In genomic region chr3:65678480-65678879, GRCh38 we compare ENCODE assay signal across 18 cellular contexts.
DNase-seq lines count a peak whose midpoint lies in the region; ATAC-seq, FAIRE-seq and TF ChIP-seq lines count a peak whose summit lies in the region.
"Had no signal": no experiment of that assay in that cellular context is flagged by ENCODE, and none has a peak within 500 bp of the region (broad histone marks: within the 10 kb centered on the region; RNA-seq: fewer than 3 reads in every experiment).

No MANE protein-coding gene starts in this region.

- TF ChIP-seq RAD21 in K562 (CRISPR knock-in tag; conservative IDR thresholded peaks at IDR 0.05 in 1 of 2, IDR thresholded peaks at IDR 0.05 in 1 of 2): no peak

- H2AFZ ChIP-seq in K562 (ENCODE audit: low read depth, low read length) (peak overlapping the region; percentile 44), neuronal stem cell (ENCODE audit: low read length) (no peak overlapping the region)
- H2AFZ ChIP-seq: GM23338 had no signal

- peaks cover 4% of the 10 kb centered on the region for H3K27me3 Mint-ChIP-seq in HFFc6 (ENCODE audit: insufficient read depth)
- H3K27me3 Mint-ChIP-seq: CD8-positive, alpha-beta memory T cell; IgD-negative memory B cell had no signal

- CTCF ChIA-PET in K562 (lab: Yijun Ruan, JAX; ENCODE audit: low intra/inter-chr PET ratio): no interaction called here

- intact Hi-C loops in K562 (cut with micrococcal nuclease): loop anchor here (5.0 to 10.0 kb wide), 2 partner anchors 54 to 114 kb away; no protein-coding TSS in a partner anchor

- no TSS peak for BruUV-seq in K562 (replicated peaks; lab: Mats Ljungman, UMichigan)

- DNase-seq in G401 (ENCODE audit: low spot score) (peak; percentile 24), K562 (ENCODE audit: extremely low read depth in 1 of 4, low spot score in 3 of 4) (no peak), kidney tubule cell (ENCODE audit: low spot score) (peak; percentile 28), neuronal stem cell (ENCODE audit: low spot score) (no peak), HFFc6 (no peak)
- DNase-seq: 8988T; AML-193; Caco-2; CD8-positive, alpha-beta memory T cell; DND-41; GF-D8; H7 had no signal

- H3K4me1 ChIP-seq in K562 (replicated peaks in 1 of 2; ENCODE audit: control insufficient read depth in 2 of 2, insufficient read depth in 2 of 2, low read length in 2 of 2): peaks cover 0 to under 1% of the 10 kb centered on the region in 2 experiments; a peak in 1 of 5 replicates
- H3K4me1 ChIP-seq in neuronal stem cell (ENCODE audit: control insufficient read depth in 2 of 2, insufficient read depth in 1 of 2, low read depth in 1 of 2, low read length in 2 of 2): peaks cover 12 to 41% of the 10 kb centered on the region in 2 donors
- H3K4me1 ChIP-seq: Caco-2 had no signal

- ATAC-seq in K562 (no peak), GM18511 (IDR thresholded peaks at IDR 0.05; ENCODE audit: unreplicated experiment) (no peak), GM18498 (IDR thresholded peaks at IDR 0.05; ENCODE audit: unreplicated experiment) (no peak)
- ATAC-seq: GM23338 had no signal

- no peaks in the 10 kb centered on the region for H3K36me3 ChIP-seq in K562 (ENCODE audit: control insufficient read depth, insufficient read depth, low read length)
- H3K36me3 ChIP-seq in neuronal stem cell (replicated peaks in 1 of 2; ENCODE audit: control insufficient read depth in 2 of 2, insufficient read depth in 2 of 2, low read length in 2 of 2): no peaks in the 10 kb centered on the region
- H3K36me3 ChIP-seq: BLaER1 had no signal

- POLR2A ChIA-PET in K562 (lab: Yijun Ruan, JAX): no interaction called here

- H2AK5ac ChIP-seq in neuronal stem cell (ENCODE audit: low read depth, low read length): no peak overlapping the region

- no peak overlapping the region for H3K4ac ChIP-seq in neuronal stem cell (ENCODE audit: low read length)

- WGBS in K562 (ENCODE audit: insufficient coverage, low coverage, missing lambda C conversion rate): 68% methylated on average over 2 of the region's 4 CpGs
- no CpG with 5 or more reads among the region's 4 CpGs for WGBS in neuronal stem cell (ENCODE audit: extremely low coverage in 2 of 2, insufficient read length in 2 of 2, insufficient replicate concordance in 1 of 2), 2 donors

- no peaks in the 10 kb centered on the region for H3K9me1 ChIP-seq in K562 (ENCODE audit: control insufficient read depth, insufficient read depth, low read length)

- H3K4me3 ChIP-seq in K562: no peak overlapping the region
- no peak overlapping the region for H3K4me3 ChIP-seq in neuronal stem cell (ENCODE audit: low read length in 2 of 2)
- H3K4me3 ChIP-seq: BLaER1, GM23338 had no signal

- no peak overlapping the region for H2BK120ac ChIP-seq in neuronal stem cell (ENCODE audit: low read depth, low read length)

- no peak overlapping the region for H2BK15ac ChIP-seq in neuronal stem cell (ENCODE audit: low read length)

- H3K4me3 Mint-ChIP-seq in HFFc6: no peak overlapping the region
- H3K4me3 Mint-ChIP-seq: CD8-positive, alpha-beta memory T cell; GM23338; IgD-negative memory B cell had no signal

- no peak overlapping the region for H3K27ac ChIP-seq in K562 (ENCODE audit: extremely low read depth, low read depth, low read length)
- H3K27ac ChIP-seq in neuronal stem cell (replicated peaks; ENCODE audit: low read length): peak overlapping the region; percentile 24
- H3K27ac ChIP-seq: BLaER1 had no signal

- no peak overlapping the region for H3K27ac Mint-ChIP-seq in HFFc6
- H3K27ac Mint-ChIP-seq: CD8-positive, alpha-beta memory T cell; GM23338; IgD-negative memory B cell had no signal

- no peak overlapping the region for H3K23ac ChIP-seq in neuronal stem cell (ENCODE audit: low read depth, low read length, poor library complexity)

- no peaks in the 10 kb centered on the region for H3K9me3 Mint-ChIP-seq in HFFc6
- H3K9me3 Mint-ChIP-seq: GM23338 had no signal

- in situ Hi-C loops in G401 (cut with HindIII; ENCODE audit: low sequenced_read_pairs) (no loop called here), K562 (cut with MboI) (no loop called here)

- H3K36me3 Mint-ChIP-seq in HFFc6 (ENCODE audit: low read depth): no peaks in the 10 kb centered on the region
- H3K36me3 Mint-ChIP-seq: CD8-positive, alpha-beta memory T cell; IgD-negative memory B cell had no signal

- TF ChIP-seq POLR2A in K562 (conservative IDR thresholded peaks at IDR 0.05): no peak

- H3K4me2 ChIP-seq in K562 (ENCODE audit: insufficient read depth, low read length) (no peak overlapping the region), neuronal stem cell (ENCODE audit: insufficient read depth, low read length, poor library complexity, severe bottlenecking) (no peak overlapping the region)
- H3K4me2 ChIP-seq: BLaER1, GM23338 had no signal

- H3K18ac ChIP-seq in neuronal stem cell (ENCODE audit: low read length): no peak overlapping the region

- no peak for FAIRE-seq in K562 (lab: Jason Lieb, UNC)
- FAIRE-seq: GM18507 had no signal

- no peak for TF ChIP-seq CTCF in K562 (IDR thresholded peaks at IDR 0.05 in 2 of 3, conservative IDR thresholded peaks at IDR 0.05 in 1 of 3; ENCODE audit: insufficient read depth in 2 of 3, low read depth in 1 of 3, low read length in 3 of 3)
- TF ChIP-seq CTCF in HFFc6 (IDR thresholded peaks at IDR 0.05): no peak

- TF ChIP-seq EP300 in K562 (IDR thresholded peaks at IDR 0.05; ENCODE audit: low read length): no peak

- no peak overlapping the region for H2BK5ac ChIP-seq in neuronal stem cell (ENCODE audit: low read length)

- no peak overlapping the region for H4K8ac ChIP-seq in neuronal stem cell (ENCODE audit: low read depth, low read length)

- no peak overlapping the region for H3K14ac ChIP-seq in neuronal stem cell (ENCODE audit: low read length)

- no peaks in the 10 kb centered on the region for H3K79me1 ChIP-seq in neuronal stem cell (ENCODE audit: low read depth, low read length)

- no peak overlapping the region for H2BK12ac ChIP-seq in neuronal stem cell (ENCODE audit: low read length)

- H3K27me3 ChIP-seq in K562 (ENCODE audit: control insufficient read depth in 2 of 2, insufficient read depth in 2 of 2, low read length in 2 of 2) (no peaks in the 10 kb centered on the region), neuronal stem cell (ENCODE audit: control insufficient read depth in 3 of 3, insufficient read depth in 3 of 3, low read depth in 1 of 3, low read length in 3 of 3) (no peaks in the 10 kb centered on the region)
- H3K27me3 ChIP-seq: BLaER1 had no signal

- H3K79me2 ChIP-seq in K562 (ENCODE audit: control insufficient read depth, insufficient read depth, low read length): no peaks in the 10 kb centered on the region

- H3K9me3 ChIP-seq in K562 (replicated peaks; ENCODE audit: control insufficient read depth, insufficient read depth, low read depth, low read length) (no peaks in the 10 kb centered on the region), neuronal stem cell (replicated peaks in 1 of 2; ENCODE audit: control insufficient read depth in 2 of 2, insufficient read depth in 1 of 2, low read depth in 1 of 2, low read length in 2 of 2) (peaks cover 0 to 5% of the 10 kb centered on the region in 2 donors)
- H3K9me3 ChIP-seq: BLaER1, Caco-2 had no signal

- H3K9ac ChIP-seq in K562 (ENCODE audit: insufficient read depth in 1 of 2, low read depth in 2 of 2, low read length in 2 of 2) (no peak overlapping the region), neuronal stem cell (ENCODE audit: low read depth, low read length, poor library complexity) (no peak overlapping the region)
- H3K9ac ChIP-seq: BLaER1 had no signal

- peaks cover 8% of the 10 kb centered on the region; the same call in 1 of the 2 replicates for H3K4me1 Mint-ChIP-seq in HFFc6 (ENCODE audit: low read depth)
- H3K4me1 Mint-ChIP-seq: CD8-positive, alpha-beta memory T cell; IgD-negative memory B cell had no signal

- no peak overlapping the region for H4K91ac ChIP-seq in neuronal stem cell (ENCODE audit: low read depth, low read length, poor library complexity)

- no peaks in the 10 kb centered on the region for H4K20me1 ChIP-seq in K562 (replicated peaks; ENCODE audit: control insufficient read depth, insufficient read depth, low read length)
- H4K20me1 ChIP-seq: BLaER1 had no signal

TF ChIP-seq in K562, 482 proteins besides CTCF, POLR2A, EP300 and RAD21:
- no peak for TF ChIP-seq ZNF639 (CRISPR knock-in tag; conservative IDR thresholded peaks at IDR 0.05 in 1 of 2, IDR thresholded peaks at IDR 0.05 in 1 of 2)
- TF ChIP-seq ZBTB26 (CRISPR knock-in tag; IDR thresholded peaks at IDR 0.05): no peak
- TF ChIP-seq CEBPG (CRISPR knock-in tag; IDR thresholded peaks at IDR 0.05): no peak
- TF ChIP-seq CEBPG (tag; conservative IDR thresholded peaks at IDR 0.05 in 1 of 2, IDR thresholded peaks at IDR 0.05 in 1 of 2): no peak
- TF ChIP-seq ASH1L (IDR thresholded peaks at IDR 0.05; ENCODE audit: borderline replicate concordance, low read depth, partially characterized antibody): no peak
- no peak for TF ChIP-seq THRB (CRISPR knock-in tag; conservative IDR thresholded peaks at IDR 0.05)
- no peak for TF ChIP-seq PYGO2 (tag; IDR thresholded peaks at IDR 0.05)

Comparison
In these comparisons a context has a peak if more than half of its experiments do, and no peak if none do; other contexts are left out.
1. DNase-seq: peak in G401 (single experiment) and kidney tubule cell (single experiment); none in K562 (0 of 4), neuronal stem cell (single experiment) and HFFc6 (single experiment).